8 cellular contexts compared by ENCODE assay signal in genomic region chr2:111119847-111120252, GRCh38. TPM values are rescaled to one million over a fixed set of nuclear protein-coding genes. Genes with fewer than 3 reads are reported as not detected.
DNase-seq lines count a peak whose midpoint lies in the region; ATAC-seq, FAIRE-seq and TF ChIP-seq lines count a peak whose summit lies in the region.

No MANE protein-coding gene starts in this region.

- no peak for FAIRE-seq in K562 (lab: Jason Lieb, UNC)

- H2BK120ac ChIP-seq in mesendoderm (ENCODE audit: low read depth, low read length), result no peak overlapping the region

- intact Hi-C loops in K562 (cut with micrococcal nuclease), result loop anchor here (5.0 to 10.0 kb wide), 3 partner anchors 305 to 547 kb away; no protein-coding TSS in a partner anchor

- in situ Hi-C loops in K562 (cut with MboI), result no loop called here

- no peak overlapping the region for H4K8ac ChIP-seq in mesendoderm (ENCODE audit: low read depth, low read length)

- H3K4ac ChIP-seq in mesendoderm (ENCODE audit: low read depth, low read length), result no peak overlapping the region

- DNase-seq in BE2C (no peak), K562 (ENCODE audit: extremely low read depth in 1 of 4, low spot score in 3 of 4) (no peak), mesendoderm (no peak), SW480 (ENCODE audit: low spot score) (no peak), AG08395 (ENCODE audit: low spot score) (no peak), NCI-H128 (lab: John Stamatoyannopoulos, UW; ENCODE audit: unreplicated experiment) (no peak), NCI-H2029 treated with DMSO at 0.1 percent for 48 hours (lab: John Stamatoyannopoulos, UW) (no peak)

- TF ChIP-seq POLR2A in K562 (conservative IDR thresholded peaks at IDR 0.05), result no peak

- H3K79me1 ChIP-seq in mesendoderm (ENCODE audit: low read length), result peaks cover 3% of the 10 kb centered on the region

- no peak for TF ChIP-seq CTCF in BE2C (IDR thresholded peaks at IDR 0.05; ENCODE audit: low read depth, low read length)
- TF ChIP-seq CTCF in K562 (IDR thresholded peaks at IDR 0.05 in 2 of 3, conservative IDR thresholded peaks at IDR 0.05 in 1 of 3; ENCODE audit: insufficient read depth in 2 of 3, low read depth in 1 of 3, low read length in 3 of 3), result no peak

- H4K5ac ChIP-seq in mesendoderm (ENCODE audit: low read length), result no peak overlapping the region

- H3K9ac ChIP-seq in K562 (ENCODE audit: insufficient read depth in 1 of 2, low read depth in 2 of 2, low read length in 2 of 2) (peak overlapping the region; percentile 64 to 97; a peak in 3 of 4 replicates), mesendoderm (ENCODE audit: low read length) (peak overlapping the region; percentile 66)

- H3K4me2 ChIP-seq in K562 (ENCODE audit: insufficient read depth, low read length) (peak overlapping the region; percentile 79), mesendoderm (ENCODE audit: low read length) (peak overlapping the region; percentile 10)

- no peak overlapping the region for H3K23ac ChIP-seq in mesendoderm (ENCODE audit: low read length)

- no peak for TF ChIP-seq RAD21 in K562 (CRISPR knock-in tag; conservative IDR thresholded peaks at IDR 0.05 in 1 of 2, IDR thresholded peaks at IDR 0.05 in 1 of 2)

- POLR2A ChIA-PET in K562 (lab: Yijun Ruan, JAX), result interaction anchor here (1.1 kb wide), 1 partner anchor 579 kb away, joined by 6 read pairs; no protein-coding TSS in a partner anchor

- no peak overlapping the region for H2AK5ac ChIP-seq in mesendoderm (ENCODE audit: low read length)

- no TSS peak for BruUV-seq in K562 (replicated peaks; lab: Mats Ljungman, UMichigan)

- 9% methylated on average over 13 of the region's 26 CpGs for WGBS in K562 (ENCODE audit: insufficient coverage, low coverage, missing lambda C conversion rate)
- WGBS in mesendoderm (ENCODE audit: extremely low coverage, insufficient coverage, low lambda C conversion rate), result no CpG with 5 or more reads among the region's 26 CpGs

- no peaks in the 10 kb centered on the region for H3K27me3 ChIP-seq in BE2C
- H3K27me3 ChIP-seq in K562 (ENCODE audit: control insufficient read depth in 2 of 2, insufficient read depth in 2 of 2, low read length in 2 of 2), result no peaks in the 10 kb centered on the region
- H3K27me3 ChIP-seq in mesendoderm (ENCODE audit: insufficient read depth, low read length, poor library complexity), result peaks cover 24% of the 10 kb centered on the region

- H3K56ac ChIP-seq in mesendoderm (ENCODE audit: low read length), result peak overlapping the region; percentile 84

- H3K4me1 ChIP-seq in BE2C (no peaks in the 10 kb centered on the region), K562 (replicated peaks in 1 of 2; ENCODE audit: control insufficient read depth in 2 of 2, insufficient read depth in 2 of 2, low read length in 2 of 2) (peaks cover 4 to 40% of the 10 kb centered on the region in 2 experiments; a peak in 4 of 5 replicates), mesendoderm (ENCODE audit: control insufficient read depth, low read depth, low read length) (peaks cover 2% of the 10 kb centered on the region)

- H3K4me3 ChIP-seq in BE2C (ENCODE audit: low read depth, low read length), result peak overlapping the region; percentile 48
- H3K4me3 ChIP-seq in K562, result peak overlapping the region; percentile 62
- no peak overlapping the region for H3K4me3 ChIP-seq in mesendoderm (ENCODE audit: low read length)

- peak overlapping the region; percentile 92 for H2AFZ ChIP-seq in K562 (ENCODE audit: low read depth, low read length)

- H2BK15ac ChIP-seq in mesendoderm (replicated peaks; ENCODE audit: low read depth), result no peak overlapping the region

- peak overlapping the region; percentile 31 for H3K18ac ChIP-seq in mesendoderm (ENCODE audit: low read length)

- H2BK5ac ChIP-seq in mesendoderm (ENCODE audit: low read length), result no peak overlapping the region

- TF ChIP-seq EP300 in K562 (IDR thresholded peaks at IDR 0.05; ENCODE audit: low read length), result no peak

- CTCF ChIA-PET in K562 (lab: Yijun Ruan, JAX; ENCODE audit: low intra/inter-chr PET ratio), result no interaction called here

- peaks cover 6% of the 10 kb centered on the region; the same call in 1 of the 2 replicates for H3K36me3 ChIP-seq in BE2C
- H3K36me3 ChIP-seq in K562 (ENCODE audit: control insufficient read depth, insufficient read depth, low read length), result peaks cover 12% of the 10 kb centered on the region
- H3K36me3 ChIP-seq in mesendoderm (ENCODE audit: control insufficient read depth, insufficient read depth, low read length), result no peaks in the 10 kb centered on the region

- H3K9me3 ChIP-seq in BE2C, result no peaks in the 10 kb centered on the region
- H3K9me3 ChIP-seq in K562 (replicated peaks; ENCODE audit: control insufficient read depth, insufficient read depth, low read depth, low read length), result no peaks in the 10 kb centered on the region

- H3K79me2 ChIP-seq in K562 (ENCODE audit: control insufficient read depth, insufficient read depth, low read length), result peaks cover 38% of the 10 kb centered on the region
- H3K79me2 ChIP-seq in mesendoderm (ENCODE audit: control insufficient read depth, insufficient read depth, low read length), result peaks cover 1% of the 10 kb centered on the region

- H3K9me1 ChIP-seq in K562 (ENCODE audit: control insufficient read depth, insufficient read depth, low read length), result no peaks in the 10 kb centered on the region

- ATAC-seq in HG03439 (IDR thresholded peaks at IDR 0.05; ENCODE audit: unreplicated experiment) (peak; percentile 0), K562 (no peak)

- H3K27ac ChIP-seq in K562 (ENCODE audit: extremely low read depth, low read depth, low read length), result peak overlapping the region; percentile 81; the same call in 1 of the 3 replicates
- no peak overlapping the region for H3K27ac ChIP-seq in mesendoderm (ENCODE audit: low read depth, low read length)

- peaks cover 10% of the 10 kb centered on the region for H4K20me1 ChIP-seq in K562 (replicated peaks; ENCODE audit: control insufficient read depth, insufficient read depth, low read length)

TF ChIP-seq in K562, 482 proteins besides CTCF, POLR2A, EP300 and RAD21:
- TF ChIP-seq MAFG (tag; conservative IDR thresholded peaks at IDR 0.05), result no peak
- TF ChIP-seq, protein P1, sequence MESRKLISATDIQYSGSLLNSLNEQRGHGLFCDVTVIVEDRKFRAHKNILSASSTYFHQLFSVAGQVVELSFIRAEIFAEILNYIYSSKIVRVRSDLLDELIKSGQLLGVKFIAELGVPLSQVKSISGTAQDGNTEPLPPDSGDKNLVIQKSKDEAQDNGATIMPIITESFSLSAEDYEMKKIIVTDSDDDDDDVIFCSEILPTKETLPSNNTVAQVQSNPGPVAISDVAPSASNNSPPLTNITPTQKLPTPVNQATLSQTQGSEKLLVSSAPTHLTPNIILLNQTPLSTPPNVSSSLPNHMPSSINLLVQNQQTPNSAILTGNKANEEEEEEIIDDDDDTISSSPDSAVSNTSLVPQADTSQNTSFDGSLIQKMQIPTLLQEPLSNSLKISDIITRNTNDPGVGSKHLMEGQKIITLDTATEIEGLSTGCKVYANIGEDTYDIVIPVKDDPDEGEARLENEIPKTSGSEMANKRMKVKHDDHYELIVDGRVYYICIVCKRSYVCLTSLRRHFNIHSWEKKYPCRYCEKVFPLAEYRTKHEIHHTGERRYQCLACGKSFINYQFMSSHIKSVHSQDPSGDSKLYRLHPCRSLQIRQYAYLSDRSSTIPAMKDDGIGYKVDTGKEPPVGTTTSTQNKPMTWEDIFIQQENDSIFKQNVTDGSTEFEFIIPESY (CRISPR knock-in tag; IDR thresholded peaks at IDR 0.05), result 0 out of 2 replicates have a peak, but pooled peaks have one; percentile 3
- no peak for TF ChIP-seq HOXB6 (CRISPR knock-in tag; IDR thresholded peaks at IDR 0.05; ENCODE audit: borderline replicate concordance)
- TF ChIP-seq E2F6 (IDR thresholded peaks at IDR 0.05; ENCODE audit: borderline replicate concordance in 1 of 2, extremely low read depth in 1 of 2, insufficient read depth in 1 of 2, insufficient read length in 1 of 2, low read depth in 1 of 2, low read length in 1 of 2, poor library complexity in 1 of 2, severe bottlenecking in 1 of 2), result peak in 1 of 2 experiments; percentile 65

RNA-seq across cellular contexts. Expression of gene BCL2L11, which starts 0.9 kb away (rescaled TPM):
- polyA plus RNA-seq in BE2C (2012; ENCODE audit: insufficient read depth, insufficient read length, low read depth), result 9.3 TPM
- 12.1 and 19.1 TPM in 2 replicates for total RNA-seq in K562 (2011; cell fraction: chromatin; rRNA removed; ENCODE audit: low replicate concordance)
- total RNA-seq in K562 (2011; cell fraction: nucleolus; rRNA removed), result 6.2 and 6.7 TPM in 2 replicates
- 13.1 and 30.2 TPM in 2 replicates for total RNA-seq in K562 (2011; cell fraction: nucleoplasm; rRNA removed)
- total RNA-seq in K562 (2014; rRNA removed), result 4.5 and 6.4 TPM in 2 replicates
- total RNA-seq in K562 (2014; rRNA removed; fragmentation: Illumina TruSeq; extraction: Trizol), result 5.0 TPM in 2 replicates
- total RNA-seq in K562 (2015; rRNA removed; fragmentation: Illumina TruSeq; extraction: Trizol), result 6.1 and 7.2 TPM in 2 replicates
- 16.1 and 18.8 TPM in 2 replicates for total RNA-seq in K562 (2021)
- polyA plus RNA-seq in K562 (2011; rRNA removed), result 3.1 and 6.4 TPM in 2 replicates
- polyA plus RNA-seq in K562 (2011; cell fraction: cytosol; rRNA removed), result 4.7 and 6.0 TPM in 2 replicates
- 8.6 and 12.0 TPM in 2 replicates for polyA plus RNA-seq in K562 (2011; cell fraction: nucleus; rRNA removed)
- 11.4 TPM in 2 replicates for polyA plus RNA-seq in K562 (2012)
- polyA plus RNA-seq in K562 (2014; fragmentation: Illumina TruSeq; extraction: Trizol), result 15.3 and 16.5 TPM in 2 replicates
- polyA plus RNA-seq in K562 (2014; fragmentation: Nextera tagmentation; extraction: Ambion mirVana), result 1 to 10 TPM; 2.2 to 2.5 TPM
- polyA plus RNA-seq in K562 (2014; rRNA removed), result 8.1 and 8.8 TPM in 2 replicates
- 3.4 and 6.3 TPM in 2 replicates for polyA minus RNA-seq in K562 (2011; rRNA and poly(A)+ RNA removed)
- 6.0 and 9.8 TPM in 2 replicates for polyA minus RNA-seq in K562 (2011; cell fraction: cytosol; rRNA and poly(A)+ RNA removed)
- polyA minus RNA-seq in K562 (2011; cell fraction: nucleus; rRNA and poly(A)+ RNA removed), result 6.9 and 13.4 TPM in 2 replicates
- polyA plus RNA-seq in mesendoderm (2013, experiment 1 of 2), result 6.7 TPM
- polyA plus RNA-seq in mesendoderm (2013, experiment 2 of 2), result 6.9 TPM
